21 cellular contexts compared by ENCODE assay signal in genomic region chr12:66154776-66155175, GRCh38. TPM values are rescaled to one million over a fixed set of nuclear protein-coding genes. Genes with fewer than 3 reads are reported as not detected.
DNase-seq lines count a peak whose midpoint lies in the region; TF ChIP-seq lines count a peak whose summit lies in the region.
"Had no signal": no experiment of that assay in that cellular context is flagged by ENCODE, and none has a peak within 500 bp of the region (broad histone marks: within the 10 kb centered on the region; RNA-seq: fewer than 3 reads in every experiment).

No MANE protein-coding gene starts in this region.

- no peak overlapping the region for H3K27ac Mint-ChIP-seq in activated CD4-positive, alpha-beta T cell treated with anti-CD3 and anti-CD28 coated beads, Interleukin-2, amount 10 ng/mL, durations not matched to agents 24 days and 14 days
- H3K27ac Mint-ChIP-seq: activated T-helper 2 cell treated with anti-CD3 and anti-CD28 coated beads, Interferon-gamma antibody, Interleukin-2, Interleukin-4, amounts not matched to agents 10 μg/mL and 5 μg/mL and 100 μg/mL, durations not matched to agents 14 hours and 24 hours and 36 hours had no signal

- no peaks in the 10 kb centered on the region for H4K20me1 ChIP-seq in mammary epithelial cell (ENCODE audit: insufficient read depth, low read length)

- TF ChIP-seq CTCF in mammary epithelial cell (conservative IDR thresholded peaks at IDR 0.05 in 1 of 2, IDR thresholded peaks at IDR 0.05 in 1 of 2; ENCODE audit: extremely low read depth in 1 of 2, insufficient read depth in 1 of 2, low read depth in 1 of 2, low read length in 2 of 2) (no peak), breast epithelium (IDR thresholded peaks at IDR 0.05) (no peak), GM10266 (IDR thresholded peaks at IDR 0.05; ENCODE audit: control insufficient read depth, insufficient read depth, low read depth, missing control alignments) (no peak)

- BruUV-seq in mammary epithelial cell (replicated peaks; lab: Mats Ljungman, UMichigan) = no TSS peak

- no peak for TF ChIP-seq POLR2A in breast epithelium (IDR thresholded peaks at IDR 0.05)

- intact Hi-C loops in mammary epithelial cell (cut with micrococcal nuclease) = no loop called here
- intact Hi-C loops in breast epithelium (cut with DNase I; ENCODE audit: low total_unique reads) = no loop called here
- intact Hi-C loops in activated CD4-positive, alpha-beta T cell treated with anti-CD3 and anti-CD28 coated beads, Interleukin-2, amount 10 ng/mL, durations not matched to agents 24 days and 14 days (cut with micrococcal nuclease) = no loop called here

- H3K36me3 ChIP-seq in mammary epithelial cell (ENCODE audit: insufficient read depth, low read length) (peaks cover 2% of the 10 kb centered on the region), breast epithelium (no peaks in the 10 kb centered on the region)

- H3K9ac ChIP-seq in mammary epithelial cell (ENCODE audit: insufficient read depth, low read length) = no peak overlapping the region

- DNase-seq in mammary epithelial cell (peak; percentile 23), breast epithelium (ENCODE audit: low spot score in 2 of 2) (no peak), SK-MEL-5 (ENCODE audit: low read depth, low spot score) (peak; percentile 74), fibroblast of peridontal ligament (ENCODE audit: extremely low read depth) (peak; percentile 41), stromal cell of bone marrow (ENCODE audit: low read depth) (peak; percentile 35), GM10266 (ENCODE audit: extremely low spot score) (no peak), SIG-M5 treated with dmso at 0.1 percent for 504 hours (lab: John Stamatoyannopoulos, UW; ENCODE audit: unreplicated experiment) (no peak)
- no peak for DNase-seq in activated CD4-positive, alpha-beta T cell treated with anti-CD3 and anti-CD28 coated beads, Interleukin-2, amount 10 ng/mL, durations not matched to agents 24 days and 14 days
- DNase-seq: amygdala; DMS153; effector memory CD4-positive, alpha-beta T cell; H7; NCI-H1694; stimulated activated CD4-positive, alpha-beta T cell treated with anti-CD3 and anti-CD28 coated beads, Interleukin-1b, Interleukin-23, amount 100 ng/mL, for 48 hours; stimulated activated naive CD8-positive, alpha-beta T cell treated with anti-CD3 and anti-CD28 coated beads, Interleukin-15, Interleukin-2, amounts not matched to agents 100 U/mL and 50 U/mL, for 24 hours; T1000; upper lobe of left lung had no signal

- peaks cover 25% of the 10 kb centered on the region for H3K36me3 Mint-ChIP-seq in activated CD4-positive, alpha-beta T cell treated with anti-CD3 and anti-CD28 coated beads, Interleukin-2, amount 10 ng/mL, durations not matched to agents 24 days and 14 days (ENCODE audit: low read depth)

- no peaks in the 10 kb centered on the region for H3K9me3 Mint-ChIP-seq in activated CD4-positive, alpha-beta T cell treated with anti-CD3 and anti-CD28 coated beads, Interleukin-2, amount 10 ng/mL, durations not matched to agents 24 days and 14 days
- H3K9me3 Mint-ChIP-seq: activated T-helper 2 cell treated with anti-CD3 and anti-CD28 coated beads, Interferon-gamma antibody, Interleukin-2, Interleukin-4, amounts not matched to agents 10 μg/mL and 5 μg/mL and 100 μg/mL, durations not matched to agents 14 hours and 24 hours and 36 hours had no signal

- no peak overlapping the region for H2AFZ ChIP-seq in mammary epithelial cell (ENCODE audit: low read depth, low read length)

- H3K27me3 ChIP-seq in mammary epithelial cell (ENCODE audit: insufficient read depth, low read length) = no peaks in the 10 kb centered on the region
- H3K27me3 ChIP-seq in breast epithelium = no peaks in the 10 kb centered on the region
- H3K27me3 ChIP-seq: upper lobe of left lung had no signal

- peaks cover 22% of the 10 kb centered on the region for H3K79me2 ChIP-seq in mammary epithelial cell (ENCODE audit: insufficient read depth, low read length)

- no peak overlapping the region for H3K4me2 ChIP-seq in mammary epithelial cell (ENCODE audit: insufficient read depth, low read depth, low read length)

- no peak overlapping the region for H3K4me3 Mint-ChIP-seq in activated CD4-positive, alpha-beta T cell treated with anti-CD3 and anti-CD28 coated beads, Interleukin-2, amount 10 ng/mL, durations not matched to agents 24 days and 14 days

- no peak overlapping the region for H3K27ac ChIP-seq in mammary epithelial cell (ENCODE audit: insufficient read depth, low read depth, low read length)
- peak overlapping the region in 1 of 2 donors; percentile 40 for H3K27ac ChIP-seq in breast epithelium
- H3K27ac ChIP-seq: C4-2B had no signal

- CTCF ChIA-PET in mammary epithelial cell (lab: Charles Lee; ENCODE audit: low non-redundant PET) = no interaction called here

- H3K9me3 ChIP-seq in mammary epithelial cell (replicated peaks; ENCODE audit: insufficient read depth, low read length) = no peaks in the 10 kb centered on the region
- peaks cover 0 to 7% of the 10 kb centered on the region in 2 donors for H3K9me3 ChIP-seq in breast epithelium
- H3K9me3 ChIP-seq: upper lobe of left lung had no signal

- H3K27me3 Mint-ChIP-seq in activated CD4-positive, alpha-beta T cell treated with anti-CD3 and anti-CD28 coated beads, Interleukin-2, amount 10 ng/mL, durations not matched to agents 24 days and 14 days = no peaks in the 10 kb centered on the region

- in situ Hi-C loops in mammary epithelial cell (cut with MboI; ENCODE audit: low sequenced_read_pairs in 2 of 2) (no loop called here), SK-MEL-5 (cut with HindIII; ENCODE audit: low pct_unique_long_range_greater_than_20kb, low sequenced_read_pairs) (no loop called here)

- H3K4me3 ChIP-seq in mammary epithelial cell (replicated peaks in 1 of 3; ENCODE audit: insufficient read depth in 1 of 3, low read depth in 2 of 3, low read length in 3 of 3) = no peak overlapping the region
- H3K4me3 ChIP-seq in breast epithelium = no peak overlapping the region
- H3K4me3 ChIP-seq: lung, upper lobe of left lung had no signal

- peaks cover 7% of the 10 kb centered on the region for H3K4me1 Mint-ChIP-seq in activated CD4-positive, alpha-beta T cell treated with anti-CD3 and anti-CD28 coated beads, Interleukin-2, amount 10 ng/mL, durations not matched to agents 24 days and 14 days

- H3K4me1 ChIP-seq in mammary epithelial cell (ENCODE audit: insufficient read depth, low read length) (no peaks in the 10 kb centered on the region), breast epithelium (no peaks in the 10 kb centered on the region)

- dilution Hi-C loops in mammary epithelial cell (cut with HindIII; ENCODE audit: low sequenced_read_pairs) = no loop called here

RNA-seq across cellular contexts. Expression of gene TMBIM4, which starts 15.0 kb away (rescaled TPM):
- total RNA-seq in mammary epithelial cell = 10 to 100 TPM; 57.7 to 76.2 TPM
- polyA plus RNA-seq in mammary epithelial cell = 67.6 TPM
- 12.6 TPM for polyA minus RNA-seq in mammary epithelial cell
- total RNA-seq in breast epithelium = 100 to 1,000 TPM; 128 to 325 (median 218) TPM
- total RNA-seq in SK-MEL-5 (2014; rRNA removed; shearing (Covaris generic)) = 199 and 204 TPM in 2 replicates
- polyA plus RNA-seq in SK-MEL-5 (2015; cell fraction: cytosol; rRNA removed) = 208 and 273 TPM in 2 replicates
- 66.4 and 73.6 TPM in 2 replicates for polyA plus RNA-seq in SK-MEL-5 (2015; cell fraction: nucleus; rRNA removed)
- 58.0 and 60.9 TPM in 2 replicates for total RNA-seq in activated CD4-positive, alpha-beta T cell treated with anti-CD3 and anti-CD28 coated beads, Interleukin-2, amount 10 ng/mL, durations not matched to agents 24 days and 14 days
- total RNA-seq: H7 had no signal

RNA-seq across cellular contexts. Expression of gene LLPH, which starts 24.2 kb away (rescaled TPM):
- 10 to 100 TPM in 1 of 2 donors, 1 to 10 TPM in 1; 3.0 to 35.0 TPM for total RNA-seq in mammary epithelial cell
- 10.6 TPM for polyA plus RNA-seq in mammary epithelial cell
- not detected for polyA minus RNA-seq in mammary epithelial cell
- total RNA-seq in breast epithelium = 1 to 10 TPM; 3.9 to 6.6 (median 6.1) TPM
- total RNA-seq in SK-MEL-5 (2014; rRNA removed; shearing (Covaris generic)) = 43.1 and 47.3 TPM in 2 replicates
- polyA plus RNA-seq in SK-MEL-5 (2015; cell fraction: cytosol; rRNA removed) = 29.7 and 30.2 TPM in 2 replicates
- 5.7 and 6.9 TPM in 2 replicates for polyA plus RNA-seq in SK-MEL-5 (2015; cell fraction: nucleus; rRNA removed)
- total RNA-seq in activated CD4-positive, alpha-beta T cell treated with anti-CD3 and anti-CD28 coated beads, Interleukin-2, amount 10 ng/mL, durations not matched to agents 24 days and 14 days = 33.5 and 35.2 TPM in 2 replicates

RNA-seq across cellular contexts. Expression of gene IRAK3, which starts 34.2 kb away (rescaled TPM):
- total RNA-seq in mammary epithelial cell = under 1 TPM; 0.42 to 0.50 TPM
- 0.10 TPM for polyA plus RNA-seq in mammary epithelial cell
- not detected for polyA minus RNA-seq in mammary epithelial cell
- total RNA-seq in breast epithelium = 10 to 100 TPM; 22.2 to 88.8 (median 37.7) TPM
- total RNA-seq in SK-MEL-5 (2014; rRNA removed; shearing (Covaris generic)) = not detected in 2 replicates
- polyA plus RNA-seq in SK-MEL-5 (2015; cell fraction: cytosol; rRNA removed) = not detected in 2 replicates
- polyA plus RNA-seq in SK-MEL-5 (2015; cell fraction: nucleus; rRNA removed) = not detected in 2 replicates
- 1.3 and 1.8 TPM in 2 replicates for total RNA-seq in activated CD4-positive, alpha-beta T cell treated with anti-CD3 and anti-CD28 coated beads, Interleukin-2, amount 10 ng/mL, durations not matched to agents 24 days and 14 days
- total RNA-seq: MCF 10A had no signal

Comparison
In these comparisons a context has a peak if more than half of its experiments do, and no peak if none do; other contexts are left out.
1. DNase-seq: peak in mammary epithelial cell (single experiment), SK-MEL-5 (single experiment), fibroblast of peridontal ligament (single experiment) and stromal cell of bone marrow (single experiment); none in breast epithelium (0 of 2), GM10266 (single experiment), SIG-M5 treated with dmso at 0.1 percent for 504 hours (single experiment) and activated CD4-positive, alpha-beta T cell treated with anti-CD3 and anti-CD28 coated beads, Interleukin-2, amount 10 ng/mL, durations not matched to agents 24 days and 14 days (single experiment).